In the genomic region with DNA sequence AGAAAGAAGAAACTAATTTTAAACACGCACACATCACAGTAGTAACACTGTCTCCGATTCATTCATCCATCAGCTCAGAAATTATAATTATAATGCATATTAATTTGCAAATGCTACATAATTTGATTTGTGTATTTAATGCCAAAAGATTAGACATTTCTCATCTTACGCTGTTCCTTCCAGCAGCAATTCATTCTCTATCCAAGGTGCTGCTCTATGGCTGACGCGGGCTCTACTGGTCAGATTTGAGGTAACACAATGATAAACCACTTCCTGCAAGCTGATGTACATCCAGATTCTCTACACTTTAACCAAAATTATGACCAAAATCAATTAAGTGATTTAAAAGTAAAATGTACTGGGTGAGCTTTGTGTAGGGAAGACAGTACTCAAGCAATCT, we compare ENCODE assay signal across 17 cellular contexts.
DNase-seq lines count a peak whose midpoint lies in the region; ATAC-seq, FAIRE-seq and TF ChIP-seq lines count a peak whose summit lies in the region.
"Had no signal": no experiment of that assay in that cellular context is flagged by ENCODE, and none has a peak within 500 bp of the region (broad histone marks: within the 10 kb centered on the region; RNA-seq: fewer than 3 reads in every experiment).

No MANE protein-coding gene starts in this region.

- H3K27me3 ChIP-seq in smooth muscle cell (ENCODE audit: low read depth) = no peaks in the 10 kb centered on the region

- no peak overlapping the region for H3K9ac ChIP-seq in smooth muscle cell (ENCODE audit: low read depth)
- H3K9ac ChIP-seq: GM23248 had no signal

- H3K36me3 ChIP-seq in smooth muscle cell (ENCODE audit: low read depth) = no peaks in the 10 kb centered on the region
- H3K36me3 ChIP-seq: HAP-1 had no signal

- no peaks in the 10 kb centered on the region for H3K9me3 ChIP-seq in smooth muscle cell (replicated peaks; ENCODE audit: low read depth)
- H3K9me3 ChIP-seq: HAP-1 had no signal

- no peak overlapping the region for H3K27ac ChIP-seq in smooth muscle cell (ENCODE audit: low read depth)
- H3K27ac ChIP-seq: GM23248, RWPE1 had no signal

- intact Hi-C loops in cardiac septum (cut with DNase I) = loop anchor here (5.0 kb wide), 1 partner anchor 78 kb away; a partner anchor contains a TSS
- intact Hi-C loops in Right ventricle myocardium superior (cut with DNase I) = no loop called here

- H2AFZ ChIP-seq in smooth muscle cell (ENCODE audit: low read depth) = no peak overlapping the region
- H2AFZ ChIP-seq: GM23248 had no signal

- peaks cover 42% of the 10 kb centered on the region for H3K4me1 Mint-ChIP-seq in glutamatergic neuron (ENCODE audit: low read depth, unreplicated experiment)

- H3K27me3 Mint-ChIP-seq in glutamatergic neuron (ENCODE audit: unreplicated experiment) = peaks cover 8% of the 10 kb centered on the region

- no peak for TF ChIP-seq CTCF in glutamatergic neuron (IDR thresholded peaks at IDR 0.05; ENCODE audit: partially characterized antibody, unreplicated experiment)
- no peak for TF ChIP-seq CTCF in smooth muscle cell (IDR thresholded peaks at IDR 0.05; ENCODE audit: borderline replicate concordance, insufficient read depth, poor library complexity, severe bottlenecking)

- H3K4me3 ChIP-seq in smooth muscle cell = no peak overlapping the region
- H3K4me3 ChIP-seq: GM23248, HAP-1 had no signal

- no peaks in the 10 kb centered on the region for H3K79me2 ChIP-seq in smooth muscle cell (ENCODE audit: low read depth)

- H3F3A ChIP-seq in smooth muscle cell (ENCODE audit: low read depth) = peaks cover 5% of the 10 kb centered on the region

- ATAC-seq in Right ventricle myocardium superior (ENCODE audit: poor library complexity) (no peak), GM21390 (IDR thresholded peaks at IDR 0.05; ENCODE audit: unreplicated experiment) (no peak)

- FAIRE-seq in RCC 7860 (lab: Jason Lieb, UNC) = peak; percentile 12
- FAIRE-seq: HTR-8/SVneo had no signal

- H3K36me3 Mint-ChIP-seq in glutamatergic neuron (ENCODE audit: unreplicated experiment) = no peaks in the 10 kb centered on the region

- H3K4me1 ChIP-seq in smooth muscle cell (ENCODE audit: low read depth) = peaks cover 5% of the 10 kb centered on the region
- H3K4me1 ChIP-seq: HAP-1 had no signal

- peaks cover 19% of the 10 kb centered on the region for H3K9me3 Mint-ChIP-seq in glutamatergic neuron (ENCODE audit: unreplicated experiment)

- H4K20me1 ChIP-seq in smooth muscle cell (ENCODE audit: low read depth) = no peaks in the 10 kb centered on the region

- peak overlapping the region; percentile 73 for H3K27ac Mint-ChIP-seq in glutamatergic neuron (ENCODE audit: unreplicated experiment)

- no peak overlapping the region for H3K4me3 Mint-ChIP-seq in glutamatergic neuron (ENCODE audit: unreplicated experiment)

- 75% methylated on average over 5 of the region's 5 CpGs for WGBS in smooth muscle cell (ENCODE audit: low lambda C conversion rate)

- peak; percentile 14 for DNase-seq in cardiac septum (ENCODE audit: low spot score)
- no peak for DNase-seq in Right ventricle myocardium superior
- DNase-seq in RCC 7860 (ENCODE audit: low spot score) = no peak
- DNase-seq in glutamatergic neuron = no peak
- no peak for DNase-seq in smooth muscle cell (lab: John Stamatoyannopoulos, UW; ENCODE audit: unreplicated experiment)
- no peak for DNase-seq in KG1 (lab: John Stamatoyannopoulos, UW)
- DNase-seq: GM23248, MV-4-11, NCI-H1694, NCI-H2081 treated with DMSO at 0.1 percent for 48 hours, NCI-H446, SIG-M5, T-helper 1 cell had no signal

- H3K4me2 ChIP-seq in smooth muscle cell = no peak overlapping the region
